Comparison of ENCODE assay signal across 25 cellular contexts in the genomic region with DNA sequence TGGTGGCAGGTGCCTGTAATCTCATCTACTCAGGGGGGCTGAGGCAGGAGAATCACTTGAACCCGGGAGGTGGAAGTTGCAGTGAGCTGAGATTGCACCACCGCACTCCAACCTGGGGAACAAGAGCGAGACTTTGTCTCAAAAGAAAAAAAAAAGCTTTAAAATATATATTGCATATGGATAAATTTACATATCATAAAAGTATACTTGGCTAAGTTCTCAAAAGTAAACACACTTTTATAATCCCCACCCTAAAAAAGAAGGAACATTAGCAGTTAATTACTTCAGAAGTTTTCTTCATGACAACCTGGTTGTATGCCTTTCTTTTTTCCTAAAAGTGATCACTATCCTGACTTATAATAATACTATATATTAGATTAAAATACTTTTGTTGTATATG.
"Had no signal": no experiment of that assay in that cellular context is flagged by ENCODE, and none has a peak within 500 bp of the region (broad histone marks: within the 10 kb centered on the region; RNA-seq: fewer than 3 reads in every experiment).

No MANE protein-coding gene starts in this region.

- ATAC-seq: stimulated activated effector memory CD8-positive, alpha-beta T cell treated with anti-CD3 and anti-CD28 coated beads, Interleukin-12 subunit alpha, Interleukin-12 subunit beta, amount 100 ng/mL, for 72 hours; stimulated activated memory B cell treated with anti-CD40 and anti-IgM and Interleukin-4, amounts not matched to agents 10 μg/mL and 1 μg/mL and 100 μg/mL, for 72 hours; stimulated activated naive B cell treated with anti-CD40 and anti-IgM and Interleukin-4, amounts not matched to agents 10 μg/mL and 1 μg/mL and 100 μg/mL, for 72 hours; stimulated activated naive CD8-positive, alpha-beta T cell treated with anti-CD3 and anti-CD28 coated beads, Interleukin-15, amount 100 ng/mL, for 72 hours; upper lobe of right lung had no signal

- H3K4me3 ChIP-seq: stomach, suprapubic skin, testis, thoracic aorta, thyroid gland, tibial artery, tibial nerve, transverse colon, upper lobe of left lung, upper lobe of right lung, uterus, vagina had no signal

- H3K4me1 ChIP-seq: testis had no signal

- H3K9me3 ChIP-seq: testis, thyroid gland had no signal

- DNase-seq: stimulated activated CD4-positive, alpha-beta T cell treated with anti-CD3 and anti-CD28 coated beads, Interleukin-2, amount 100 ng/mL, for 48 hours; stimulated activated CD4-positive, alpha-beta T cell treated with anti-CD3 and anti-CD28 coated beads, Interleukin-4, amount 100 ng/mL, for 1 hour; stimulated activated CD4-positive, alpha-beta T cell treated with anti-CD3 and anti-CD28 coated beads, Interleukin-4, amount 100 ng/mL, for 24 hours; stimulated activated CD4-positive, alpha-beta T cell treated with anti-CD3 and anti-CD28 coated beads, Interleukin-4, amount 100 ng/mL, for 4 hours; stimulated activated CD8-positive, alpha-beta memory T cell treated with anti-CD3 and anti-CD28 coated beads, Interleukin-4, amount 100 ng/mL, for 48 hours; stimulated activated naive B cell treated with anti-CD40 and anti-IgM and Interleukin-4, amounts not matched to agents 10 μg/mL and 1 μg/mL and 100 μg/mL, for 72 hours; stimulated activated naive CD4-positive, alpha-beta T cell; stimulated activated naive CD4-positive, alpha-beta T cell treated with Interleukin-2 at 50 U/mL for 16 hours; stimulated activated naive CD8-positive, alpha-beta T cell treated with anti-CD3 and anti-CD28 coated beads, Interleukin-15, amount 100 ng/mL, for 72 hours; stomach; substantia nigra; testis; thyroid gland; tibial artery; transverse colon; trophoblast cell; upper lobe of left lung; upper lobe of right lung; uterus had no signal

- H3K36me3 ChIP-seq: stomach, suprapubic skin, thoracic aorta, thyroid gland, tibial nerve, transverse colon, upper lobe of left lung, upper lobe of right lung, uterus, vagina had no signal
